9 cellular contexts compared by ENCODE assay signal in genomic region chr4:73964862-73965611, GRCh38. TPM values are rescaled to one million over a fixed set of nuclear protein-coding genes. Genes with fewer than 3 reads are reported as not detected.
A peak's percentile ranks its signal among the peaks of the same experiment; 100 is the strongest.
DNase-seq lines count a peak whose midpoint lies in the region; ATAC-seq, FAIRE-seq and TF ChIP-seq lines count a peak whose summit lies in the region.
"Had no signal": no experiment of that assay in that cellular context is flagged by ENCODE, and none has a peak within 500 bp of the region (broad histone marks: within the 10 kb centered on the region; RNA-seq: fewer than 3 reads in every experiment).

No MANE protein-coding gene starts in this region.

- no peaks in the 10 kb centered on the region for H3K79me2 ChIP-seq in keratinocyte (ENCODE audit: control insufficient read depth, insufficient read depth, low read length)

- dilution Hi-C loops in keratinocyte (cut with MboI; ENCODE audit: extremely low pct_ligation_motif_present, low sequenced_read_pairs), result no loop called here

- TF ChIP-seq CTCF in left ventricle myocardium inferior (IDR thresholded peaks at IDR 0.05; ENCODE audit: borderline replicate concordance) (peak; percentile 20), heart right ventricle (IDR thresholded peaks at IDR 0.05) (peak in 4 of 9 donors; percentile 7 to 16 (median 11)), VCaP (conservative IDR thresholded peaks at IDR 0.05) (peak; percentile 67; the same call in 1 of the 2 replicates), keratinocyte (optimal IDR thresholded peaks at IDR 0.05 in 1 of 3, IDR thresholded peaks at IDR 0.05 in 1 of 3, conservative IDR thresholded peaks at IDR 0.05 in 1 of 3; ENCODE audit: extremely low read depth in 1 of 3, insufficient read depth in 2 of 3, low read length in 3 of 3) (peak; percentile 55 to 88 (median 66)), suprapubic skin (IDR thresholded peaks at IDR 0.05) (no peak)

- no peaks in the 10 kb centered on the region for H4K20me1 ChIP-seq in keratinocyte (ENCODE audit: control insufficient read depth, extremely low read depth, insufficient read depth, low read length)

- H3K4me1 ChIP-seq in left ventricle myocardium inferior, result no peaks in the 10 kb centered on the region
- no peaks in the 10 kb centered on the region for H3K4me1 ChIP-seq in heart right ventricle
- no peaks in the 10 kb centered on the region for H3K4me1 ChIP-seq in keratinocyte (ENCODE audit: control insufficient read depth, extremely low read depth, insufficient read depth, low read length)
- H3K4me1 ChIP-seq in suprapubic skin, result no peaks in the 10 kb centered on the region

- H3K27ac ChIP-seq in left ventricle myocardium inferior (replicated peaks) (no peak overlapping the region), heart right ventricle (no peak overlapping the region), VCaP (no peak overlapping the region), keratinocyte (ENCODE audit: control insufficient read depth, insufficient read depth, low read length) (no peak overlapping the region), suprapubic skin (no peak overlapping the region)

- H2AFZ ChIP-seq in keratinocyte (ENCODE audit: control insufficient read depth, low read length), result no peak overlapping the region

- no peak overlapping the region for H3K4me2 ChIP-seq in keratinocyte (ENCODE audit: control insufficient read depth, extremely low read depth, insufficient read depth, low read depth, low read length)

- peak; percentile 39 for FAIRE-seq in keratinocyte (lab: Jason Lieb, UNC)

- TF ChIP-seq EP300 in suprapubic skin (IDR thresholded peaks at IDR 0.05), result no peak

- no peak overlapping the region for H3K4me3 ChIP-seq in left ventricle myocardium inferior
- no peak overlapping the region for H3K4me3 ChIP-seq in heart right ventricle
- no peak overlapping the region for H3K4me3 ChIP-seq in keratinocyte (ENCODE audit: control insufficient read depth in 2 of 3, extremely low read depth in 1 of 3, insufficient read depth in 2 of 3, low read depth in 1 of 3, low read length in 3 of 3)
- no peak overlapping the region for H3K4me3 ChIP-seq in suprapubic skin

- H3K9me3 ChIP-seq in left ventricle myocardium inferior (replicated peaks), result peaks cover 25% of the 10 kb centered on the region
- H3K9me3 ChIP-seq in heart right ventricle, result peaks cover 0 to 21% (median 9%) of the 10 kb centered on the region in 11 donors
- no peaks in the 10 kb centered on the region for H3K9me3 ChIP-seq in keratinocyte (ENCODE audit: control insufficient read depth, low read depth, low read length)
- peaks cover 6% of the 10 kb centered on the region for H3K9me3 ChIP-seq in suprapubic skin

- peaks cover 22% of the 10 kb centered on the region for H3K27me3 ChIP-seq in left ventricle myocardium inferior (ENCODE audit: low read depth)
- peaks cover 0 to 12% (median 0%) of the 10 kb centered on the region in 7 donors for H3K27me3 ChIP-seq in heart right ventricle
- no peaks in the 10 kb centered on the region for H3K27me3 ChIP-seq in keratinocyte (ENCODE audit: control insufficient read depth, extremely low read depth, insufficient read depth, low read length)
- H3K27me3 ChIP-seq in suprapubic skin, result peaks cover 16% of the 10 kb centered on the region

- no peak for TF ChIP-seq POLR2A in suprapubic skin (IDR thresholded peaks at IDR 0.05)

- H3K9ac ChIP-seq in keratinocyte (ENCODE audit: control insufficient read depth, extremely low read depth, insufficient read depth, low read length), result no peak overlapping the region

- 49 to 52% methylated on average over 7 of the region's 7 CpGs for WGBS in heart right ventricle, 2 donors
- WGBS in suprapubic skin, result 60% methylated on average over 7 of the region's 7 CpGs

- DNase-seq in left ventricle myocardium inferior (no peak), heart right ventricle (no peak), keratinocyte (ENCODE audit: low read depth, low spot score) (no peak), NCI-H510A (lab: John Stamatoyannopoulos, UW) (no peak), suprapubic skin (ENCODE audit: low spot score in 2 of 2) (no peak), KG1 (lab: John Stamatoyannopoulos, UW) (no peak)
- DNase-seq: activated CD4-positive, CD25-positive, alpha-beta regulatory T cell had no signal

- intact Hi-C loops in left ventricle myocardium inferior (cut with micrococcal nuclease), result no loop called here
- intact Hi-C loops in heart right ventricle (cut with DNase I), result no loop called here

- H3K36me3 ChIP-seq in left ventricle myocardium inferior (no peaks in the 10 kb centered on the region), heart right ventricle (no peaks in the 10 kb centered on the region), keratinocyte (ENCODE audit: control insufficient read depth in 2 of 2, extremely low read depth in 1 of 2, insufficient read depth in 2 of 2, low read length in 2 of 2) (no peaks in the 10 kb centered on the region), suprapubic skin (no peaks in the 10 kb centered on the region)

- ATAC-seq in heart right ventricle (no peak), GM21786 (IDR thresholded peaks at IDR 0.05; ENCODE audit: unreplicated experiment) (no peak)

- H3K9me1 ChIP-seq in keratinocyte (ENCODE audit: control insufficient read depth, extremely low read depth, insufficient read depth, low read length), result no peaks in the 10 kb centered on the region

RNA-seq across cellular contexts. Expression of gene PF4, which starts 16.8 kb away (rescaled TPM):
- 0.49 TPM for total RNA-seq in left ventricle myocardium inferior
- total RNA-seq in heart right ventricle, result under 1 TPM in 1 of 10 donors, not detected in 9; 0.76 TPM
- polyA plus RNA-seq in heart right ventricle, result under 1 TPM in 1 of 2 donors, not detected in 1; 0.61 TPM
- polyA plus RNA-seq in keratinocyte, result 0.16 TPM in 1 of 3 replicates, not detected in the others
- not detected for polyA plus RNA-seq in keratinocyte (2011; ENCODE audit: low read depth)
- polyA plus RNA-seq in keratinocyte (2011; cell fraction: cytosol; rRNA removed), result 0.16 TPM in 1 of 2 replicates, not detected in the other
- polyA plus RNA-seq in keratinocyte (2011; cell fraction: nucleus; rRNA removed), result not detected in 2 replicates
- polyA plus RNA-seq in keratinocyte (2012; ENCODE audit: low replicate concordance), result not detected in 2 replicates
- polyA minus RNA-seq in keratinocyte, result not detected in 3 replicates
- polyA minus RNA-seq in keratinocyte (2011; cell fraction: cytosol; rRNA and poly(A)+ RNA removed), result not detected
- polyA minus RNA-seq in keratinocyte (2011; cell fraction: nucleus; rRNA and poly(A)+ RNA removed), result not detected in 2 replicates
- not detected for total RNA-seq in suprapubic skin

RNA-seq across cellular contexts. Expression of gene PPBP, which starts 23.0 kb away (rescaled TPM):
- total RNA-seq in left ventricle myocardium inferior (1.2 TPM), heart right ventricle (1 to 10 TPM in 2 of 10 donors, under 1 TPM in 5, not detected in 3; 0.42 to 1.5 (median 0.50) TPM), suprapubic skin (not detected)
- polyA plus RNA-seq in heart right ventricle (under 1 TPM in 1 of 2 donors, not detected in 1; 0.58 TPM), keratinocyte (0.42 to 1.0 TPM (median 0.68 TPM) in 3 replicates)
- polyA plus RNA-seq in keratinocyte (2011; ENCODE audit: low read depth), result not detected
- polyA plus RNA-seq in keratinocyte (2011; cell fraction: cytosol; rRNA removed), result 0.57 and 0.91 TPM in 2 replicates
- 2.4 and 2.8 TPM in 2 replicates for polyA plus RNA-seq in keratinocyte (2011; cell fraction: nucleus; rRNA removed)
- not detected in 2 replicates for polyA plus RNA-seq in keratinocyte (2012; ENCODE audit: low replicate concordance)
- 0.32 to 0.46 TPM in 2 of 3 replicates, not detected in the other for polyA minus RNA-seq in keratinocyte
- not detected for polyA minus RNA-seq in keratinocyte (2011; cell fraction: cytosol; rRNA and poly(A)+ RNA removed)
- 1.9 TPM in 1 of 2 replicates, not detected in the other for polyA minus RNA-seq in keratinocyte (2011; cell fraction: nucleus; rRNA and poly(A)+ RNA removed)

RNA-seq across cellular contexts. Expression of gene CXCL5, which starts 33.4 kb away (rescaled TPM):
- total RNA-seq in left ventricle myocardium inferior (not detected), heart right ventricle (under 1 TPM in 3 of 10 donors, not detected in 7; 0.15 to 0.25 (median 0.18) TPM), suprapubic skin (not detected)
- polyA plus RNA-seq in heart right ventricle (under 1 TPM; 0.07 to 0.09 TPM), keratinocyte (0.39 to 1.5 TPM (median 0.76 TPM) in 3 replicates)
- polyA plus RNA-seq in keratinocyte (2011; ENCODE audit: low read depth), result not detected
- polyA plus RNA-seq in keratinocyte (2011; cell fraction: cytosol; rRNA removed), result 0.40 and 0.78 TPM in 2 replicates
- 1.1 and 1.6 TPM in 2 replicates for polyA plus RNA-seq in keratinocyte (2011; cell fraction: nucleus; rRNA removed)
- polyA plus RNA-seq in keratinocyte (2012; ENCODE audit: low replicate concordance), result 2.1 TPM in 1 of 2 replicates, not detected in the other
- 0.10 to 0.13 TPM in 2 of 3 replicates, not detected in the other for polyA minus RNA-seq in keratinocyte
- not detected for polyA minus RNA-seq in keratinocyte (2011; cell fraction: cytosol; rRNA and poly(A)+ RNA removed)
- 0.42 and 0.78 TPM in 2 replicates for polyA minus RNA-seq in keratinocyte (2011; cell fraction: nucleus; rRNA and poly(A)+ RNA removed)

Comparison
In these comparisons a context has a peak if more than half of its experiments do, and no peak if none do; other contexts are left out.
1. CTCF ChIP-seq: peak in left ventricle myocardium inferior (single experiment), VCaP (single experiment) and keratinocyte (3 of 3); none in suprapubic skin (0 of 2).